Comparison of ENCODE assay signal across 28 cellular contexts in the genomic region with DNA sequence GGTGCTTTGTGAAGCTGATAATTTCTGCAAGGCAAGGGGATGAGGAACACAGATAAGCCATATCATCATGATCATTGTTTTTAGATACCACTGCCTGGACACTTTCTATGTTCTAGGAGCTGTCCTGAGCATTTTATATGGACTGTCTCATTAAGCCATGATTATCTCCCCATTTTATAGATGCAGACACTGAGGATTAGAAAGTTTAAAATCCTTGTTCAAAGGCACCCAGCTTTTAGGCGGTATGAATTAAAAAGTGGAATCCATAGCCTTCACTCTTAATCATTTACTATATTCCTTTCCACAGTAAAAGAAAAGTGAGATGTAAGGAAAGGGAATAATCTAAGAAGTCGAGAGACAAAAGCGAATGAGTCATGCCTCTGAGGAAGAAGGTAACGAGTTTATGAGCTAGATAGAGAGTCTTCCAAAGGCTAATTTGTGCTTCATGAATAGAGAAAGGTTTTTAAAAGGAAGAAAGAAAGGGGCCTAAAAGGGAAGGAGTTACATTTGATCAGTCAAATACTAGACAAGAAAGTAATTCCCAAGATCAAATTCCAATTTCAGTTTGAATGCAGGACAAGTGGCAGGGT.
"Had no signal": no experiment of that assay in that cellular context is flagged by ENCODE, and none has a peak within 500 bp of the region (broad histone marks: within the 10 kb centered on the region; RNA-seq: fewer than 3 reads in every experiment).

No MANE protein-coding gene starts in this region.

- H3K4me3 Mint-ChIP-seq: dendritic cell treated with granulocyte-macrophage colony-stimulating factor and Interleukin-4, amounts not matched to agents 40 ng/mL and 50 ng/mL, for 4 days; effector memory CD8-positive, alpha-beta T cell; endodermal cell had no signal

- DNase-seq: colonic mucosa; cortex of kidney; dermis blood vessel endothelial cell; dorsolateral prefrontal cortex; effector CD4-positive, alpha-beta T cell; effector CD8-positive, alpha-beta T cell; effector memory CD4-positive, alpha-beta T cell; effector memory CD8-positive, alpha-beta T cell; endodermal cell; esophagus squamous epithelium; foreskin fibroblast; foreskin keratinocyte; foreskin melanocyte; gastrocnemius medialis; glutamatergic neuron; head of caudate nucleus; heart left ventricle; heart right ventricle had no signal

- H3K4me3 ChIP-seq: colonic mucosa, coronary artery, dorsolateral prefrontal cortex, esophagus muscularis mucosa, esophagus squamous epithelium, gastrocnemius medialis, gastroesophageal sphincter, heart left ventricle, heart right ventricle had no signal

- FAIRE-seq: colon, endometrium, endothelial cell of umbilical vein, frontal cortex had no signal

- H3K9me3 Mint-ChIP-seq: dendritic cell treated with granulocyte-macrophage colony-stimulating factor and Interleukin-4, amounts not matched to agents 40 ng/mL and 50 ng/mL, for 4 days; effector memory CD8-positive, alpha-beta T cell had no signal

- ATAC-seq: effector memory CD8-positive, alpha-beta T cell; esophagus mucosa; foreskin keratinocyte; gastrocnemius medialis; gastroesophageal sphincter; heart left ventricle; heart right ventricle had no signal

- H3K27ac ChIP-seq: colonic mucosa, coronary artery, dorsolateral prefrontal cortex, epithelial cell of prostate, esophagus muscularis mucosa, esophagus squamous epithelium, foreskin keratinocyte, gastrocnemius medialis, gastroesophageal sphincter, heart left ventricle, heart right ventricle had no signal

- H3K27ac Mint-ChIP-seq: dendritic cell treated with granulocyte-macrophage colony-stimulating factor and Interleukin-4, amounts not matched to agents 40 ng/mL and 50 ng/mL, for 4 days; effector memory CD8-positive, alpha-beta T cell; endodermal cell had no signal

- H3K27me3 ChIP-seq: colonic mucosa, dorsolateral prefrontal cortex, esophagus muscularis mucosa, esophagus squamous epithelium, foreskin keratinocyte, gastrocnemius medialis, gastroesophageal sphincter, heart left ventricle, heart right ventricle had no signal

- H3K36me3 ChIP-seq: colonic mucosa, esophagus muscularis mucosa, esophagus squamous epithelium, gastrocnemius medialis, gastroesophageal sphincter, heart left ventricle, heart right ventricle had no signal

- H3K9me3 ChIP-seq: colonic mucosa, esophagus muscularis mucosa, esophagus squamous epithelium, gastrocnemius medialis, gastroesophageal sphincter had no signal

- H3K4me1 ChIP-seq: colonic mucosa, esophagus squamous epithelium, gastroesophageal sphincter had no signal

- H3K27me3 Mint-ChIP-seq: dendritic cell treated with granulocyte-macrophage colony-stimulating factor and Interleukin-4, amounts not matched to agents 40 ng/mL and 50 ng/mL, for 4 days had no signal
